In genomic region chr11:79626135-79626748, GRCh38 we compare ENCODE assay signal across 21 cellular contexts.
DNase-seq lines count a peak whose midpoint lies in the region; ATAC-seq, FAIRE-seq and TF ChIP-seq lines count a peak whose summit lies in the region.
"Had no signal": no experiment of that assay in that cellular context is flagged by ENCODE, and none has a peak within 500 bp of the region (broad histone marks: within the 10 kb centered on the region; RNA-seq: fewer than 3 reads in every experiment).

No MANE protein-coding gene starts in this region.

- peak; percentile 40 for ATAC-seq in activated T-helper 17 cell treated with anti-CD3 and anti-CD28 coated beads, Interleukin-2, amount 50 U/mL, for 72 hours (replicated peaks)
- ATAC-seq: activated T-cell treated with anti-CD3 and anti-CD28 coated beads, Interleukin-2, amount 50 U/mL, for 4 hours had no signal

- H3K36me3 ChIP-seq in keratinocyte (ENCODE audit: control insufficient read depth in 2 of 2, extremely low read depth in 1 of 2, insufficient read depth in 2 of 2, low read length in 2 of 2): no peaks in the 10 kb centered on the region
- H3K36me3 ChIP-seq in small intestine (ENCODE audit: control insufficient read depth in 2 of 2, insufficient read depth in 2 of 2, low read length in 2 of 2): no peaks in the 10 kb centered on the region

- no peaks in the 10 kb centered on the region for H3K79me2 ChIP-seq in keratinocyte (ENCODE audit: control insufficient read depth, insufficient read depth, low read length)

- no peaks in the 10 kb centered on the region for H3K27me3 ChIP-seq in keratinocyte (ENCODE audit: control insufficient read depth, extremely low read depth, insufficient read depth, low read length)
- no peaks in the 10 kb centered on the region for H3K27me3 ChIP-seq in small intestine (ENCODE audit: control insufficient read depth in 2 of 2, insufficient read depth in 2 of 2, low read length in 2 of 2)

- no peaks in the 10 kb centered on the region for H3K9me1 ChIP-seq in keratinocyte (ENCODE audit: control insufficient read depth, extremely low read depth, insufficient read depth, low read length)

- TF ChIP-seq CTCF in AG09309 (IDR thresholded peaks at IDR 0.05; ENCODE audit: control insufficient read depth, insufficient read depth, low read depth, low read length, missing control alignments) (no peak), HFFc6 (IDR thresholded peaks at IDR 0.05) (no peak), keratinocyte (optimal IDR thresholded peaks at IDR 0.05 in 1 of 3, IDR thresholded peaks at IDR 0.05 in 1 of 3, conservative IDR thresholded peaks at IDR 0.05 in 1 of 3; ENCODE audit: extremely low read depth in 1 of 3, insufficient read depth in 2 of 3, low read length in 3 of 3) (no peak)

- H3K4me3 ChIP-seq in AG09309 (ENCODE audit: control insufficient read depth, low read depth, low read length) (no peak overlapping the region), keratinocyte (ENCODE audit: control insufficient read depth in 2 of 3, extremely low read depth in 1 of 3, insufficient read depth in 2 of 3, low read depth in 1 of 3, low read length in 3 of 3) (no peak overlapping the region), small intestine (ENCODE audit: low read depth in 1 of 2, low read length in 2 of 2) (no peak overlapping the region)
- H3K4me3 ChIP-seq: SK-N-MC had no signal

- FAIRE-seq in keratinocyte (lab: Jason Lieb, UNC) (peak; percentile 78), small intestine (lab: Jason Lieb, UNC) (no peak)
- FAIRE-seq: frontal cortex had no signal

- H3K9ac ChIP-seq in keratinocyte (ENCODE audit: control insufficient read depth, extremely low read depth, insufficient read depth, low read length): no peak overlapping the region

- H3K4me3 Mint-ChIP-seq in HFFc6: no peak overlapping the region
- H3K4me3 Mint-ChIP-seq in activated T-helper 17 cell treated with anti-CD3 and anti-CD28 coated beads, Interleukin-2, amount 50 U/mL, for 72 hours: no peak overlapping the region
- H3K4me3 Mint-ChIP-seq: activated naive CD8-positive, alpha-beta T cell treated with anti-CD3 and anti-CD28 coated beads for 36 hours; activated T-cell treated with anti-CD3 and anti-CD28 coated beads, Interleukin-2, amount 50 U/mL, for 4 hours; memory B cell; neural crest cell had no signal

- no peak overlapping the region for H3K27ac Mint-ChIP-seq in HFFc6
- no peak overlapping the region for H3K27ac Mint-ChIP-seq in activated T-helper 17 cell treated with anti-CD3 and anti-CD28 coated beads, Interleukin-2, amount 50 U/mL, for 72 hours
- H3K27ac Mint-ChIP-seq: activated naive CD8-positive, alpha-beta T cell treated with anti-CD3 and anti-CD28 coated beads for 36 hours; memory B cell had no signal

- peak overlapping the region; percentile 11 for H3K4me2 ChIP-seq in keratinocyte (ENCODE audit: control insufficient read depth, extremely low read depth, insufficient read depth, low read depth, low read length)

- peak overlapping the region; percentile 55 for H2AFZ ChIP-seq in keratinocyte (ENCODE audit: control insufficient read depth, low read length)

- no peaks in the 10 kb centered on the region for H3K36me3 Mint-ChIP-seq in HFFc6 (ENCODE audit: low read depth)
- no peaks in the 10 kb centered on the region for H3K36me3 Mint-ChIP-seq in activated T-helper 17 cell treated with anti-CD3 and anti-CD28 coated beads, Interleukin-2, amount 50 U/mL, for 72 hours (ENCODE audit: low read depth)
- H3K36me3 Mint-ChIP-seq: activated naive CD8-positive, alpha-beta T cell treated with anti-CD3 and anti-CD28 coated beads for 36 hours; memory B cell had no signal

- H3K4me1 Mint-ChIP-seq in HFFc6 (ENCODE audit: low read depth): peaks cover 5% of the 10 kb centered on the region; the same call in 1 of the 2 replicates
- no peaks in the 10 kb centered on the region for H3K4me1 Mint-ChIP-seq in activated T-helper 17 cell treated with anti-CD3 and anti-CD28 coated beads, Interleukin-2, amount 50 U/mL, for 72 hours
- H3K4me1 Mint-ChIP-seq: activated naive CD8-positive, alpha-beta T cell treated with anti-CD3 and anti-CD28 coated beads for 36 hours; memory B cell; neural crest cell had no signal

- H4K20me1 ChIP-seq in keratinocyte (ENCODE audit: control insufficient read depth, extremely low read depth, insufficient read depth, low read length): no peaks in the 10 kb centered on the region

- H3K9me3 Mint-ChIP-seq in HFFc6: no peaks in the 10 kb centered on the region
- H3K9me3 Mint-ChIP-seq in activated T-helper 17 cell treated with anti-CD3 and anti-CD28 coated beads, Interleukin-2, amount 50 U/mL, for 72 hours: peaks cover 7% of the 10 kb centered on the region
- H3K9me3 Mint-ChIP-seq: activated naive CD8-positive, alpha-beta T cell treated with anti-CD3 and anti-CD28 coated beads for 36 hours; memory B cell; neural crest cell had no signal

- H3K27me3 Mint-ChIP-seq in HFFc6 (ENCODE audit: insufficient read depth): peaks cover 5% of the 10 kb centered on the region
- no peaks in the 10 kb centered on the region for H3K27me3 Mint-ChIP-seq in activated T-helper 17 cell treated with anti-CD3 and anti-CD28 coated beads, Interleukin-2, amount 50 U/mL, for 72 hours

- WGBS in small intestine, 3 donors: 49 to 63% (median 51%) methylated on average over 3 of the region's 3 CpGs

- dilution Hi-C loops in keratinocyte (cut with MboI; ENCODE audit: extremely low pct_ligation_motif_present, low sequenced_read_pairs): no loop called here

- H3K9me3 ChIP-seq in keratinocyte (ENCODE audit: control insufficient read depth, low read depth, low read length): no peaks in the 10 kb centered on the region
- H3K9me3 ChIP-seq in small intestine (ENCODE audit: control insufficient read depth, low read depth): no peaks in the 10 kb centered on the region

- DNase-seq in AG09309 (ENCODE audit: low read depth) (peak; percentile 0), HFFc6 (peak; percentile 41), keratinocyte (ENCODE audit: low read depth, low spot score) (no peak), NCI-H1105 (lab: John Stamatoyannopoulos, UW) (no peak), small intestine (no peak)
- no peak for DNase-seq in stimulated activated CD8-positive, alpha-beta memory T cell treated with anti-CD3 and anti-CD28 coated beads, Interleukin-4, amount 100 ng/mL, for 48 hours
- no peak for DNase-seq in activated T-cell treated with anti-CD3 and anti-CD28 coated beads, Interleukin-2, amount 50 U/mL, for 1 hour
- DNase-seq: ACHN; activated naive CD8-positive, alpha-beta T cell treated with anti-CD3 and anti-CD28 coated beads for 36 hours; activated T-cell treated with anti-CD3 and anti-CD28 coated beads, Interleukin-2, amount 50 U/mL, for 4 hours; central memory CD4-positive, alpha-beta T cell; COR-L47; effector memory CD4-positive, alpha-beta T cell; NCI-H2029; NCI-H524; stimulated activated CD4-positive, alpha-beta T cell treated with anti-CD3 and anti-CD28 coated beads, Interleukin-15, amount 100 ng/mL, for 24 hours had no signal

- H3K27ac ChIP-seq in keratinocyte (ENCODE audit: control insufficient read depth, insufficient read depth, low read length) (no peak overlapping the region), small intestine (ENCODE audit: low read depth in 1 of 2, low read length in 1 of 2) (no peak overlapping the region)
- H3K27ac ChIP-seq: SK-N-MC had no signal

- H3K4me1 ChIP-seq in keratinocyte (ENCODE audit: control insufficient read depth, extremely low read depth, insufficient read depth, low read length): peaks cover 14% of the 10 kb centered on the region
- no peaks in the 10 kb centered on the region for H3K4me1 ChIP-seq in small intestine (ENCODE audit: control insufficient read depth in 2 of 2, insufficient read depth in 1 of 2, low read depth in 1 of 2, low read length in 1 of 2)

Comparison
In these comparisons a context has a peak if more than half of its experiments do, and no peak if none do; other contexts are left out.
1. DNase-seq: peak in AG09309 (single experiment) and HFFc6 (single experiment); none in keratinocyte (single experiment), stimulated activated CD8-positive, alpha-beta memory T cell treated with anti-CD3 and anti-CD28 coated beads, Interleukin-4, amount 100 ng/mL, for 48 hours (single experiment), NCI-H1105 (single experiment), small intestine (single experiment) and activated T-cell treated with anti-CD3 and anti-CD28 coated beads, Interleukin-2, amount 50 U/mL, for 1 hour (single experiment).